In the genomic region with DNA sequence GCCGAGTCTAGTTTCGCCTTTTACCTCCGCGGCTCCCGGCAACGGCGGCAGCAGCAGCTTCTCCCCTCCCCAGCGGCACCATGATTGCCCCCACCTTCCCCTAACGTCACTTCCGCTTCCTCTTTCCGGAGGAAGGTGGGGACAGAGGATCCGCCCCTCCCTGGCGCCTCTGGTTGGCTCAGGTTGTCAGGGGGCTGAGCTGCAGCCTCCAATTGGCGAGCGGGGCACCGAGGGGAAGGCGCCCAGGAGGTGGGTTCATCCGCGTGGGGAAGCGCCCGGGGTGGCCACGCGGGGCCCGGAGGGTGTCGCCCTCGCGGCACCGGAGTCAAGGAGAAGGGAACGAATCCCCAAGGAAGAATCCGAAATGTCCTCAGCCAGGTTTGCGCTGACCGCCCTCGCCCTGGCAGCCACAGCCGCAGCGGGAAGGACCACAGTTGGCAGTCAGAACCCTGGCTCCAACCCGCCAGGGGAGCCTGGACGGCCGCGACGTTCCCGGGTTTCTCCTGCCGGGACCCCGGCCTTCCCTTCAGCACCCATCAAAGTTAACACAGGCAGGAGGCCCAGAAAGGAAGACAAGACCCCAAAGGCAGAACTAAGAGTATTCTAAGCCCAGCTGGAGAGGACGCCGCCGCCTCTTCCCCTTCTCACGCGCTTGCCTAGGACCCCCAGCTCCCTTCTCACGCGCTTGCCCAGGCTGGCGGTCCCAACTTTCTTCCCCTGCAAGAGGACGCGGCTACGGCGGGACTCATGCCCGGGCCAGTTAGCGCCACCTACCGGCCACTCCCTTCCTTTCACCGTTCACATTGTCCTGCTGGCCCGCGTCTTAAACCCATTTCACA, we compare ENCODE assay signal across 8 cellular contexts. TPM values are rescaled to one million over a fixed set of nuclear protein-coding genes. Genes with fewer than 3 reads are reported as not detected.
A peak's percentile ranks its signal among the peaks of the same experiment; 100 is the strongest.
DNase-seq lines count a peak whose midpoint lies in the region; ATAC-seq and FAIRE-seq lines count a peak whose summit lies in the region.

TSS of gene MTF1 (minus strand) at position 86 of the 839 bp plus-strand sequence. CDS start 1,934 bp downstream, outside the sequence.

- peak within 1 kb of the TSS; percentile 97 for H3K4me2 ChIP-seq in BLaER1

- peaks cover 34% of the 10 kb centered on the region; the same call in 1 of the 2 replicates for H4K20me1 ChIP-seq in BLaER1

- peak within 1 kb of the TSS; percentile 88 for H3K9ac ChIP-seq in BLaER1

- intact Hi-C loops in left colon (cut with DNase I, micrococcal nuclease), result no loop called here

- H3K4me1 ChIP-seq in BLaER1, result peaks cover 32% of the 10 kb centered on the region

- H3K9me3 ChIP-seq in BLaER1, result no peaks in the 10 kb centered on the region

- H3K4me3 ChIP-seq in BLaER1, result peak within 1 kb of the TSS; percentile 93

- peak; percentile 95 for FAIRE-seq in GM19239 (lab: Jason Lieb, UNC)

- H3K27me3 ChIP-seq in BLaER1, result no peaks in the 10 kb centered on the region

- ATAC-seq in HG03457 (IDR thresholded peaks at IDR 0.05; ENCODE audit: unreplicated experiment), result peak; percentile 85
- peak; percentile 97 for ATAC-seq in left colon

- H3K36me3 ChIP-seq in BLaER1, result peaks cover 69% of the 10 kb centered on the region

- H3K27ac ChIP-seq in BLaER1 (peak within 1 kb of the TSS; percentile 91), cingulate gyrus (ENCODE audit: low read depth, low read length) (peak within 1 kb of the TSS; percentile 75)

- DNase-seq in GM19239 (ENCODE audit: insufficient read length, low spot score), result peak; percentile 96
- DNase-seq in NCI-H524 treated with DMSO at 0.1 percent for 48 hours (lab: John Stamatoyannopoulos, UW), result peak; percentile 77
- peak; percentile 96 to 97 for DNase-seq in activated CD4-positive, alpha-beta T cell treated with anti-CD3 and anti-CD28 coated beads for 4 hours
- peak; percentile 97 to 98 for DNase-seq in left colon
- DNase-seq in stimulated activated CD4-positive, alpha-beta T cell treated with anti-CD3 and anti-CD28 coated beads, Interleukin-1b, Interleukin-23, amount 100 ng/mL, for 48 hours, result peak; percentile 98

RNA-seq across cellular contexts. Expression of gene MTF1, which starts in this region (rescaled TPM):
- 10 to 100 TPM; 28.0 to 37.9 TPM for total RNA-seq in left colon

Comparison
In these comparisons a context has a peak if more than half of its experiments do, and no peak if none do; other contexts are left out.
1. Peak in every context shown above with its lines: DNase-seq, ATAC-seq, H3K4me3 ChIP-seq and H3K27ac ChIP-seq.